In genomic region chr18:22207022-22207758, GRCh38 we compare ENCODE assay signal across 1 cellular context.
A peak's percentile ranks its signal among the peaks of the same experiment; 100 is the strongest.
TF ChIP-seq lines count a peak whose summit lies in the region.

No MANE protein-coding gene starts in this region.

TF ChIP-seq in K562, 482 proteins besides CTCF, POLR2A, EP300 and RAD21 (continued from another document):
- TF ChIP-seq ZNF512 (tag; IDR thresholded peaks at IDR 0.05), result peak; percentile 73; the same call in 1 of the 2 replicates
- TF ChIP-seq NCOR1 (IDR thresholded peaks at IDR 0.05), result no peak
- TF ChIP-seq ZKSCAN3 (CRISPR knock-in tag; IDR thresholded peaks at IDR 0.05), result no peak
- no peak for TF ChIP-seq ZBTB2 (IDR thresholded peaks at IDR 0.05)
- TF ChIP-seq ATF3 (IDR thresholded peaks at IDR 0.05), result no peak
- TF ChIP-seq ATF3 (CRISPR knock-in tag; conservative IDR thresholded peaks at IDR 0.05), result no peak
